Comparison of ENCODE assay signal across 21 cellular contexts in the genomic region with DNA sequence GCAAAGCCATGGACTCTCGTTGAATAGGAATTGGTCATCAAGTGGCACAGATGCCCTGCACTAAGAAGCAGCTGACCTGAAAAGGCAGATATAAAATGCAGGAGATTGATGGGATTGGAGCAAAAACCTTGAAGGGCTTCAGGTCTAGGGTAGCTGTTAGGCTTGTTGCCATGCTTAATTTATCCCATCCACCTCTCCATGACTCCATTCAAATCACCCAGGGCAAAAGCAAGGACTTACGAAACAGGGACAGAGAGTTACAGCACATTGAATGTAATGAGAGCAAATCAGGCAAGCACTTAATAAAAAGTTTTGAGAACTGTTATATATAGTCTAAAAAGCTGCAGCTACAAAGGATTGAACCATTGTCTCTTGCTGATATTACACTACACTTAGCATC.
"Had no signal": no experiment of that assay in that cellular context is flagged by ENCODE, and none has a peak within 500 bp of the region (broad histone marks: within the 10 kb centered on the region; RNA-seq: fewer than 3 reads in every experiment).

No MANE protein-coding gene starts in this region.

- H3K9me3 ChIP-seq: SJCRH30 had no signal

- DNase-seq: KBM-7; MV-4-11; NCI-H1048; NCI-H1417; NCI-H1436 treated with DMSO at 0.1 percent for 48 hours; NCI-H1694; NCI-H187 treated with DMSO at 0.1 percent for 48 hours; NCI-H2029 treated with DMSO at 0.1 percent for 48 hours; NCI-H2171 treated with DMSO at 0.1 percent for 48 hours; NCI-H345; NCI-H446 treated with DMSO at 0.1 percent for 48 hours; NCI-H510A treated with DMSO at 0.1 percent for 48 hours; NCI-H526; NCI-H82; NK-92 treated with Interleukin-12 subunit alpha and Interleukin-12 subunit beta, amount 100 ng/mL, for 24 hours; PC-3; SHP77 treated with DMSO at 0.1 percent for 48 hours had no signal

- H3K27ac ChIP-seq: RWPE1, SJCRH30 had no signal

- H3K4me3 ChIP-seq: SJCRH30 had no signal

- H3K36me3 ChIP-seq: SJCRH30 had no signal

- H3K4me1 ChIP-seq: SJCRH30 had no signal

- H3K27me3 ChIP-seq: SJCRH30 had no signal

- ATAC-seq: Panc1, PC-3, SK-N-SH treated with all-trans-retinoic acid at 6 μM for 48 hours had no signal
